18 cellular contexts compared by ENCODE assay signal in genomic region chr6:26392932-26393636, GRCh38. TPM values are rescaled to one million over a fixed set of nuclear protein-coding genes. Genes with fewer than 3 reads are reported as not detected.
DNase-seq lines count a peak whose midpoint lies in the region; ATAC-seq and TF ChIP-seq lines count a peak whose summit lies in the region.
"Had no signal": no experiment of that assay in that cellular context is flagged by ENCODE, and none has a peak within 500 bp of the region (broad histone marks: within the 10 kb centered on the region; RNA-seq: fewer than 3 reads in every experiment).

No MANE protein-coding gene starts in this region.

- H3K27me3 Mint-ChIP-seq in MCF 10A (ENCODE audit: insufficient read depth, unreplicated experiment), result no peaks in the 10 kb centered on the region
- H3K27me3 Mint-ChIP-seq: activated naive CD8-positive, alpha-beta T cell treated with anti-CD3 and anti-CD28 coated beads, Interleukin-2, amount 10 ng/mL, durations not matched to agents 7 days and 5 days had no signal

- H3K4me3 ChIP-seq in mammary epithelial cell (replicated peaks in 1 of 3; ENCODE audit: insufficient read depth in 1 of 3, low read depth in 2 of 3, low read length in 3 of 3) (no peak overlapping the region), thymus (ENCODE audit: low read length) (no peak overlapping the region)
- H3K4me3 ChIP-seq: gastrocnemius medialis had no signal

- H3K27me3 ChIP-seq in mammary epithelial cell (ENCODE audit: insufficient read depth, low read length) (no peaks in the 10 kb centered on the region), thymus (ENCODE audit: control insufficient read depth, insufficient read depth) (no peaks in the 10 kb centered on the region)
- H3K27me3 ChIP-seq: gastrocnemius medialis had no signal

- POLR2A ChIA-PET in MCF 10A (lab: Yijun Ruan, JAX), result interaction anchor here (0.6 to 1.7 kb wide), 8 partner anchors 10 to 144 kb away, joined by 3 to 9 read pairs (median 4); partner anchors contain the start of gene BTN2A2

- H3K4me3 Mint-ChIP-seq in MCF 10A (ENCODE audit: unreplicated experiment), result no peak overlapping the region
- H3K4me3 Mint-ChIP-seq: activated naive CD8-positive, alpha-beta T cell treated with anti-CD3 and anti-CD28 coated beads, Interleukin-2, amount 10 ng/mL, durations not matched to agents 7 days and 5 days; activated T-helper 1 cell treated with anti-CD3 and anti-CD28 coated beads, Interleukin-12 subunit alpha, Interleukin-12 subunit beta, Interleukin-2, Interleukin-4 antibody, amounts not matched to agents 30 ng/mL and 10 ng/mL and 1 ng/mL, durations not matched to agents 14 hours and 24 hours and 36 hours; CD8-positive, alpha-beta T cell; mesothelial cell of epicardium had no signal

- TF ChIP-seq CTCF in MCF 10A (IDR thresholded peaks at IDR 0.05; ENCODE audit: unreplicated experiment), result no peak
- TF ChIP-seq CTCF in mammary epithelial cell (conservative IDR thresholded peaks at IDR 0.05 in 1 of 2, IDR thresholded peaks at IDR 0.05 in 1 of 2; ENCODE audit: extremely low read depth in 1 of 2, insufficient read depth in 1 of 2, low read depth in 1 of 2, low read length in 2 of 2), result no peak

- peaks cover 8% of the 10 kb centered on the region for H3K4me1 Mint-ChIP-seq in MCF 10A (ENCODE audit: insufficient read depth, unreplicated experiment)

- H3K27ac ChIP-seq in mammary epithelial cell (ENCODE audit: insufficient read depth, low read depth, low read length) (no peak overlapping the region), thymus (ENCODE audit: low read depth) (peak overlapping the region; percentile 9)
- H3K27ac ChIP-seq: gastrocnemius medialis had no signal

- intact Hi-C loops in MCF 10A (cut with micrococcal nuclease), result no loop called here
- intact Hi-C loops in mammary epithelial cell (cut with micrococcal nuclease), result loop anchor here (5.0 kb wide), 1 partner anchor 159 kb away; no protein-coding TSS in a partner anchor

- no peak overlapping the region for H2AFZ ChIP-seq in mammary epithelial cell (ENCODE audit: low read depth, low read length)

- no peaks in the 10 kb centered on the region for H3K79me2 ChIP-seq in mammary epithelial cell (ENCODE audit: insufficient read depth, low read length)

- H3K4me2 ChIP-seq in mammary epithelial cell (ENCODE audit: insufficient read depth, low read depth, low read length), result no peak overlapping the region

- H3K27ac Mint-ChIP-seq in MCF 10A (ENCODE audit: low read depth, unreplicated experiment), result peak overlapping the region; percentile 9
- H3K27ac Mint-ChIP-seq: activated naive CD8-positive, alpha-beta T cell treated with anti-CD3 and anti-CD28 coated beads, Interleukin-2, amount 10 ng/mL, durations not matched to agents 7 days and 5 days; activated T-helper 1 cell treated with anti-CD3 and anti-CD28 coated beads, Interleukin-12 subunit alpha, Interleukin-12 subunit beta, Interleukin-2, Interleukin-4 antibody, amounts not matched to agents 30 ng/mL and 10 ng/mL and 1 ng/mL, durations not matched to agents 14 hours and 24 hours and 36 hours; CD8-positive, alpha-beta T cell; mesothelial cell of epicardium had no signal

- no peaks in the 10 kb centered on the region for H3K9me3 Mint-ChIP-seq in MCF 10A (ENCODE audit: unreplicated experiment)
- H3K9me3 Mint-ChIP-seq: activated naive CD8-positive, alpha-beta T cell treated with anti-CD3 and anti-CD28 coated beads, Interleukin-2, amount 10 ng/mL, durations not matched to agents 7 days and 5 days; activated T-helper 1 cell treated with anti-CD3 and anti-CD28 coated beads, Interleukin-12 subunit alpha, Interleukin-12 subunit beta, Interleukin-2, Interleukin-4 antibody, amounts not matched to agents 30 ng/mL and 10 ng/mL and 1 ng/mL, durations not matched to agents 14 hours and 24 hours and 36 hours; CD8-positive, alpha-beta T cell; mesothelial cell of epicardium had no signal

- H3K36me3 ChIP-seq in mammary epithelial cell (ENCODE audit: insufficient read depth, low read length) (no peaks in the 10 kb centered on the region), thymus (ENCODE audit: control insufficient read depth, insufficient read depth) (peaks cover 7% of the 10 kb centered on the region)
- H3K36me3 ChIP-seq: gastrocnemius medialis had no signal

- WGBS in mammary epithelial cell (ENCODE audit: low coverage, missing lambda C conversion rate), result 73% methylated on average over 4 of the region's 4 CpGs
- WGBS in thymus, result 97% methylated on average over 4 of the region's 4 CpGs

- H3K9ac ChIP-seq in mammary epithelial cell (ENCODE audit: insufficient read depth, low read length), result no peak overlapping the region

- no peaks in the 10 kb centered on the region for H4K20me1 ChIP-seq in mammary epithelial cell (ENCODE audit: insufficient read depth, low read length)

- in situ Hi-C loops in mammary epithelial cell (cut with MboI; ENCODE audit: low sequenced_read_pairs in 2 of 2), result no loop called here

- DNase-seq in MCF 10A (ENCODE audit: unreplicated experiment) (no peak), mammary epithelial cell (no peak), NCI-H82 treated with DMSO at 0.1 percent for 48 hours (lab: John Stamatoyannopoulos, UW; ENCODE audit: unreplicated experiment) (peak; percentile 24), fibroblast of peridontal ligament (ENCODE audit: extremely low read depth) (peak; percentile 45), NCI-H1417 (lab: John Stamatoyannopoulos, UW) (no peak), NCI-H510A (lab: John Stamatoyannopoulos, UW) (no peak)
- DNase-seq: activated naive CD8-positive, alpha-beta T cell treated with anti-CD3 and anti-CD28 coated beads, Interleukin-2, amount 10 ng/mL, durations not matched to agents 7 days and 5 days; CD8-positive, alpha-beta T cell; gastrocnemius medialis; kidney glomerular epithelial cell; SIG-M5; stimulated activated naive CD4-positive, alpha-beta T cell; trophoblast cell had no signal

- H3K36me3 Mint-ChIP-seq in MCF 10A (ENCODE audit: insufficient read depth, unreplicated experiment), result no peaks in the 10 kb centered on the region

- dilution Hi-C loops in mammary epithelial cell (cut with HindIII; ENCODE audit: low sequenced_read_pairs), result loop anchor here (5.0 kb wide), 1 partner anchor 44 kb away; no protein-coding TSS in a partner anchor

- H3K9me3 ChIP-seq in mammary epithelial cell (replicated peaks; ENCODE audit: insufficient read depth, low read length) (no peaks in the 10 kb centered on the region), thymus (ENCODE audit: control insufficient read depth) (no peaks in the 10 kb centered on the region)
- H3K9me3 ChIP-seq: gastrocnemius medialis had no signal

- CTCF ChIA-PET in MCF 10A (lab: Yijun Ruan, JAX) (interaction anchor here (0.6 kb wide), 2 partner anchors 143 to 215 kb away, joined by 3 read pairs; no protein-coding TSS in a partner anchor), mammary epithelial cell (lab: Charles Lee; ENCODE audit: low non-redundant PET) (no interaction called here)

- BruUV-seq in MCF 10A (replicated peaks; lab: Mats Ljungman, UMichigan), result no TSS peak
- no TSS peak for BruUV-seq in mammary epithelial cell (replicated peaks; lab: Mats Ljungman, UMichigan)

- ATAC-seq in GM21526 (IDR thresholded peaks at IDR 0.05; ENCODE audit: low FRiP score, unreplicated experiment), result no peak
- ATAC-seq: activated CD4-positive, CD25-positive, alpha-beta regulatory T cell treated with anti-CD3 and anti-CD28 coated beads, Interleukin-2, amount 50 U/mL, for 24 hours; CD8-positive, alpha-beta T cell; gastrocnemius medialis had no signal

- peaks cover 9% of the 10 kb centered on the region for H3K4me1 ChIP-seq in mammary epithelial cell (ENCODE audit: insufficient read depth, low read length)
- no peaks in the 10 kb centered on the region for H3K4me1 ChIP-seq in thymus (ENCODE audit: control insufficient read depth, insufficient read depth, low read length)
- H3K4me1 ChIP-seq: gastrocnemius medialis had no signal

RNA-seq across cellular contexts. Expression of gene BTN3A1, which starts 9.0 kb away (rescaled TPM):
- total RNA-seq in MCF 10A (2022), result 8.0 and 15.5 TPM in 2 replicates
- total RNA-seq in mammary epithelial cell, result 1 to 10 TPM; 5.1 to 7.3 TPM
- 4.4 TPM for polyA plus RNA-seq in mammary epithelial cell
- 2.4 TPM for polyA minus RNA-seq in mammary epithelial cell
- polyA plus RNA-seq in thymus, result 32.7 TPM

RNA-seq across cellular contexts. Expression of gene BTN2A2, which starts 10.2 kb away (rescaled TPM):
- total RNA-seq in MCF 10A (2022) (6.7 and 8.7 TPM in 2 replicates), mammary epithelial cell (10 to 100 TPM in 1 of 2 donors, 1 to 10 TPM in 1; 9.3 to 11.0 TPM)
- polyA plus RNA-seq in mammary epithelial cell (3.8 TPM), thymus (18.7 TPM)
- 9.4 TPM for polyA minus RNA-seq in mammary epithelial cell

RNA-seq across cellular contexts. Expression of gene BTN3A2, which starts 28.1 kb away (rescaled TPM):
- total RNA-seq in MCF 10A (2022) (9.9 and 16.4 TPM in 2 replicates), mammary epithelial cell (1 to 10 TPM; 3.8 to 4.5 TPM)
- polyA plus RNA-seq in mammary epithelial cell (12.1 TPM), thymus (43.1 TPM)
- polyA minus RNA-seq in mammary epithelial cell, result 3.3 TPM

RNA-seq across cellular contexts. Expression of gene BTN3A3, which starts 47.2 kb away (rescaled TPM):
- total RNA-seq in MCF 10A (2022) (7.4 and 9.8 TPM in 2 replicates), mammary epithelial cell (1 to 10 TPM; 5.3 to 5.5 TPM)
- polyA plus RNA-seq in mammary epithelial cell (4.3 TPM), thymus (19.3 TPM)
- polyA minus RNA-seq in mammary epithelial cell, result 8.1 TPM

Comparison
In these comparisons a context has a peak if more than half of its experiments do, and no peak if none do; other contexts are left out.
1. DNase-seq: peak in NCI-H82 treated with DMSO at 0.1 percent for 48 hours (single experiment) and fibroblast of peridontal ligament (single experiment); none in MCF 10A (single experiment), mammary epithelial cell (single experiment), NCI-H1417 (0 of 3) and NCI-H510A (single experiment).